In the genomic region with DNA sequence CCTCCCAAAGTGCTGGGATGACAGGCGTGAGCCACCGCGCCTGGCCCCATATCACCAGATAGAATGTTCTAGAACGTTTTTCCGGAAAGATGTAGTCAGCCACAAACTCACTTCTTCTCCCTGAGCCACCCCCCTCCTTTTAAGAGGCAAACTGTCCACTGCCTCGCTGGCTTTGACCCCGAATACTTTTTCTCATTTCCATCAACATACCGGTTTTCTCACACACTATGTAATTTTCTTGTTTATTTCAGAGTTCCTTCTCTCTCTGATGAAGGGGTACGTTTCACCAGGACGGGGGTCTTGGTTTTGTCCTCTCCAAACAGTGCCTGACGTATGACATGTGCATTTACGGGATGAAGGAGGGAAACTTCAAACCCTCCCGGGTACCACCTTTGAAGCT, we compare ENCODE assay signal across 16 cellular contexts.
DNase-seq lines count a peak whose midpoint lies in the region; ATAC-seq and TF ChIP-seq lines count a peak whose summit lies in the region.
"Had no signal": no experiment of that assay in that cellular context is flagged by ENCODE, and none has a peak within 500 bp of the region (broad histone marks: within the 10 kb centered on the region; RNA-seq: fewer than 3 reads in every experiment).

No MANE protein-coding gene starts in this region.

- H3K4me3 Mint-ChIP-seq in endodermal cell: no peak overlapping the region
- H3K4me3 Mint-ChIP-seq in neural progenitor cell: no peak overlapping the region
- H3K4me3 Mint-ChIP-seq in type B pancreatic cell: no peak overlapping the region
- H3K4me3 Mint-ChIP-seq: B cell; CD4-positive, alpha-beta T cell had no signal

- peaks cover 3% of the 10 kb centered on the region for H3K36me3 Mint-ChIP-seq in endodermal cell (ENCODE audit: low read depth)
- no peaks in the 10 kb centered on the region for H3K36me3 Mint-ChIP-seq in neural progenitor cell
- H3K36me3 Mint-ChIP-seq in type B pancreatic cell: no peaks in the 10 kb centered on the region

- H3K4me2 ChIP-seq in neural progenitor cell: no peak overlapping the region

- no peaks in the 10 kb centered on the region for H3K4me1 ChIP-seq in endodermal cell (ENCODE audit: control insufficient read depth, insufficient read depth, low read length)
- peaks cover 6% of the 10 kb centered on the region for H3K4me1 ChIP-seq in neural progenitor cell
- H3K4me1 ChIP-seq: HAP-1 had no signal

- H3K27ac ChIP-seq in endodermal cell (ENCODE audit: low read depth, low read length): no peak overlapping the region
- no peak overlapping the region for H3K27ac ChIP-seq in neural progenitor cell
- no peak overlapping the region for H3K27ac ChIP-seq in brain microvascular endothelial cell

- no peak overlapping the region for H2AFZ ChIP-seq in neural progenitor cell (replicated peaks)

- H3K9me3 ChIP-seq in endodermal cell (ENCODE audit: control insufficient read depth, low read length) (no peaks in the 10 kb centered on the region), neural progenitor cell (ENCODE audit: low read depth) (no peaks in the 10 kb centered on the region)
- H3K9me3 ChIP-seq: HAP-1 had no signal

- in situ Hi-C loops in brain microvascular endothelial cell (cut with HindIII; ENCODE audit: low pct_ligation_motif_present, low sequenced_read_pairs): no loop called here

- no peaks in the 10 kb centered on the region for H3K27me3 ChIP-seq in endodermal cell (ENCODE audit: control insufficient read depth, insufficient read depth, low read length, poor library complexity, severe bottlenecking)
- H3K27me3 ChIP-seq in neural progenitor cell: no peaks in the 10 kb centered on the region
- no peaks in the 10 kb centered on the region for H3K27me3 ChIP-seq in brain microvascular endothelial cell (replicated peaks)

- ATAC-seq in GM19328 (IDR thresholded peaks at IDR 0.05; ENCODE audit: unreplicated experiment) (no peak), HG03175 (IDR thresholded peaks at IDR 0.05; ENCODE audit: unreplicated experiment) (no peak)
- ATAC-seq: HepG2 had no signal

- no peaks in the 10 kb centered on the region for H3K79me2 ChIP-seq in neural progenitor cell (ENCODE audit: low read depth)

- H3K4me3 ChIP-seq in endodermal cell (ENCODE audit: low read length) (no peak overlapping the region), neural progenitor cell (no peak overlapping the region), brain microvascular endothelial cell (ENCODE audit: low read depth, low read length) (no peak overlapping the region)
- H3K4me3 ChIP-seq: HAP-1 had no signal

- no peaks in the 10 kb centered on the region for H4K20me1 ChIP-seq in neural progenitor cell (ENCODE audit: low read depth)

- H3F3A ChIP-seq in neural progenitor cell (ENCODE audit: low read depth): peaks cover 11% of the 10 kb centered on the region

- H3K9me3 Mint-ChIP-seq in endodermal cell (peaks cover 6% of the 10 kb centered on the region), neural progenitor cell (peaks cover 8% of the 10 kb centered on the region), type B pancreatic cell (no peaks in the 10 kb centered on the region)
- H3K9me3 Mint-ChIP-seq: CD4-positive, alpha-beta T cell had no signal

- H3K9ac ChIP-seq in endodermal cell (ENCODE audit: extremely low read depth, low read length, poor library complexity, severe bottlenecking): no peak overlapping the region
- H3K9ac ChIP-seq in neural progenitor cell: no peak overlapping the region

- 70 to 77% methylated on average over 11 to 13 of the region's 13 CpGs for WGBS in endodermal cell (ENCODE audit: insufficient coverage in 1 of 2, insufficient read length in 1 of 2), 2 experiments

- H3K36me3 ChIP-seq in endodermal cell (ENCODE audit: control insufficient read depth, insufficient read depth, low read length): no peaks in the 10 kb centered on the region
- H3K36me3 ChIP-seq in neural progenitor cell: no peaks in the 10 kb centered on the region
- no peaks in the 10 kb centered on the region for H3K36me3 ChIP-seq in brain microvascular endothelial cell (replicated peaks)
- H3K36me3 ChIP-seq: HAP-1 had no signal

- peak; percentile 25 for DNase-seq in activated effector memory CD4-positive, alpha-beta T cell treated with anti-CD3 and anti-CD28 coated beads, Interleukin-2, amount 50 U/mL, for 16 hours
- no peak for DNase-seq in activated effector memory CD4-positive, alpha-beta T cell treated with Interleukin-2 at 50 U/mL for 16 hours
- DNase-seq in endodermal cell (peak; percentile 5), neural progenitor cell (ENCODE audit: low spot score) (no peak), type B pancreatic cell (ENCODE audit: extremely low spot score, unreplicated experiment) (peak; percentile 24), brain microvascular endothelial cell (no peak)
- DNase-seq: C1 segment of cervical spinal cord; Calu3; CD4-positive, alpha-beta T cell; DMS 273 treated with DMSO at 0.1 percent for 48 hours; GOT3 had no signal

- H3K27ac Mint-ChIP-seq in endodermal cell (no peak overlapping the region), neural progenitor cell (peak overlapping the region; percentile 52), type B pancreatic cell (no peak overlapping the region)
- H3K27ac Mint-ChIP-seq: B cell; CD4-positive, alpha-beta T cell had no signal

- no peaks in the 10 kb centered on the region for H3K27me3 Mint-ChIP-seq in endodermal cell (ENCODE audit: insufficient read depth)
- H3K27me3 Mint-ChIP-seq in neural progenitor cell (ENCODE audit: insufficient read depth, low read depth): peaks cover 7% of the 10 kb centered on the region
- H3K27me3 Mint-ChIP-seq in type B pancreatic cell: peaks cover 11% of the 10 kb centered on the region
- H3K27me3 Mint-ChIP-seq: B cell; CD4-positive, alpha-beta T cell had no signal

- no peak for TF ChIP-seq CTCF in endodermal cell (conservative IDR thresholded peaks at IDR 0.05)
- no peak for TF ChIP-seq CTCF in neural progenitor cell (IDR thresholded peaks at IDR 0.05)
- TF ChIP-seq CTCF in type B pancreatic cell (conservative IDR thresholded peaks at IDR 0.05): no peak
- TF ChIP-seq CTCF in brain microvascular endothelial cell (IDR thresholded peaks at IDR 0.05; ENCODE audit: low read depth, low read length, missing control alignments): no peak

- H3K4me1 Mint-ChIP-seq in endodermal cell (peaks cover 11% of the 10 kb centered on the region), neural progenitor cell (peaks cover 8% of the 10 kb centered on the region), type B pancreatic cell (ENCODE audit: unreplicated experiment) (no peaks in the 10 kb centered on the region)
- H3K4me1 Mint-ChIP-seq: B cell had no signal

Comparison
In these comparisons a context has a peak if more than half of its experiments do, and no peak if none do; other contexts are left out.
1. DNase-seq: peak in activated effector memory CD4-positive, alpha-beta T cell treated with anti-CD3 and anti-CD28 coated beads, Interleukin-2, amount 50 U/mL, for 16 hours (single experiment), endodermal cell (single experiment) and type B pancreatic cell (single experiment); none in activated effector memory CD4-positive, alpha-beta T cell treated with Interleukin-2 at 50 U/mL for 16 hours (single experiment), neural progenitor cell (single experiment) and brain microvascular endothelial cell (single experiment).